9 cellular contexts compared by ENCODE assay signal in the genomic region with DNA sequence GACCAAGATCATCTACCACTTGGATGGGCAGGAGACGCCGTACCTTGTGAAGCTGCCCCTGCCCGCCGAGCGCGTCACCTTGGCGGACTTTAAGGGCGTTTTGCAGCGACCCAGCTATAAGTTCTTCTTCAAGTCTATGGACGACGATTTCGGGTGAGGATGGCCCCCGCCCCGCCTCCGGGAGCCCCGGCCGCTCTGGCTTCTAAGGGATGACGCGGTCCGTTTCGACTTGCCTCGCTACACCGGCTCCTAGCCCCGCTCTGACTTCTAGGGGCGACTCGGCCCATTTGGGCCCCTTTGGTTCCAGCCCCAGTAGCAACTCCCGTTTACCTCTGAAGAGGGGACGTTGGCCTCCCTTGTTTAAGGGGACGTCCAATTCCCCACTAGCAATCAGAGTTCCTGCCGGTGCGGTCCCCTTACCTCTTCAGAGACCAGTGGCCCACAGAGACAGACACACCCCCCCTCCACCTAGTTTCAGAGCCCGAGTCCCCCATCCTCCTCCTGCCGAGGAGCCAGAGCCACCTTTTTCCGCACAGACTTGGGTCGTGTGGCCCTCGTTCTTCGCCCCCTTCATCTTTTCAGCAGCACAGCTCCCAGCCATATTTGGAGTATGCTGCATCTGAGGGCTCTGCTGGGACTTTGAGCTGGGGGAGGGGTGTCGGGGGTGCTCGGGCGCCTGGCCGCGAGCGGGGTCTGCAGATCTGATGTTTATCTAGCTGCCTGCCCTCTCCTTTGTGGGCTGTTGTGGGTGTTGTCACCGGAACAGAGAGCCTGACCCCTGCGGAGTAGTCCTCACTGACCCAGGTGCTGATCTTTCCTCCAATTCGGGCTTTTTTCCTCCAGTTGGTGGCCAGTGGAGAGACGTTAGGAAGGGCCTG. TPM values are rescaled to one million over a fixed set of nuclear protein-coding genes. Genes with fewer than 3 reads are reported as not detected.
A peak's percentile ranks its signal among the peaks of the same experiment; 100 is the strongest.
DNase-seq lines count a peak whose midpoint lies in the region; ATAC-seq and TF ChIP-seq lines count a peak whose summit lies in the region.
"Had no signal": no experiment of that assay in that cellular context is flagged by ENCODE, and none has a peak within 500 bp of the region (broad histone marks: within the 10 kb centered on the region; RNA-seq: fewer than 3 reads in every experiment).

No MANE protein-coding gene starts in this region.

- H3K27me3 ChIP-seq in CD8-positive, alpha-beta T cell (ENCODE audit: insufficient read depth, low read length), result no peaks in the 10 kb centered on the region
- H3K27me3 ChIP-seq in HL-60 (ENCODE audit: insufficient read depth, poor library complexity, severe bottlenecking) (no peaks in the 10 kb centered on the region), lower lobe of right lung (ENCODE audit: low read depth) (no peaks in the 10 kb centered on the region)

- no peaks in the 10 kb centered on the region for H3K9me3 Mint-ChIP-seq in CD8-positive, alpha-beta T cell
- no peaks in the 10 kb centered on the region for H3K9me3 Mint-ChIP-seq in dendritic cell treated with granulocyte-macrophage colony-stimulating factor and Interleukin-4, amounts not matched to agents 40 ng/mL and 50 ng/mL, for 4 days
- H3K9me3 Mint-ChIP-seq in stimulated activated naive B cell treated with anti-CD40 and anti-IgM and Interleukin-4, amounts not matched to agents 10 μg/mL and 1 μg/mL and 100 μg/mL, for 72 hours, result no peaks in the 10 kb centered on the region

- peak overlapping the region; percentile 85 for H3K4me3 ChIP-seq in CD8-positive, alpha-beta T cell (ENCODE audit: low read depth, low read length)
- peak overlapping the region; percentile 86 for H3K4me3 ChIP-seq in HL-60 (replicated peaks; ENCODE audit: insufficient read depth, low read length)
- H3K4me3 ChIP-seq in lower lobe of right lung, result peak overlapping the region; percentile 97

- peaks cover 21% of the 10 kb centered on the region for H3K4me1 ChIP-seq in CD8-positive, alpha-beta T cell (ENCODE audit: insufficient read depth, low read length)
- H3K4me1 ChIP-seq in lower lobe of right lung, result peaks cover 53% of the 10 kb centered on the region

- H3K27ac ChIP-seq in CD8-positive, alpha-beta T cell (ENCODE audit: low read depth, low read length), result peak overlapping the region; percentile 48
- 0 out of 2 replicates have a peak overlapping the region, but pooled peaks have one; percentile 27 for H3K27ac ChIP-seq in HL-60 (replicated peaks)
- peak overlapping the region; percentile 88 for H3K27ac ChIP-seq in lower lobe of right lung

- intact Hi-C loops in CD8-positive, alpha-beta T cell (cut with DNase I, micrococcal nuclease), result loop anchor here (1.0 kb wide), 5 partner anchors 11 to 30 kb away; a partner anchor contains a TSS
- intact Hi-C loops in dendritic cell treated with granulocyte-macrophage colony-stimulating factor and Interleukin-4, amounts not matched to agents 40 ng/mL and 50 ng/mL, for 4 days (cut with micrococcal nuclease), result loop anchor here (1.0 kb wide), 1 partner anchor 21 kb away; a partner anchor contains a TSS
- intact Hi-C loops in lower lobe of right lung (cut with DNase I), result no loop called here

- no peaks in the 10 kb centered on the region for H3K36me3 ChIP-seq in CD8-positive, alpha-beta T cell (ENCODE audit: insufficient read depth, low read length)
- H3K36me3 ChIP-seq in lower lobe of right lung, result no peaks in the 10 kb centered on the region

- DNase-seq in CD8-positive, alpha-beta T cell, result peak in 6 of 7 experiments; percentile 19 to 66 (median 44)
- DNase-seq in HL-60 (ENCODE audit: low read depth in 1 of 2, low spot score in 1 of 2) (peak in 1 of 2 experiments; percentile 25), lower lobe of right lung (peak; percentile 68), middle frontal gyrus (ENCODE audit: extremely low spot score, low spot score) (no peak)
- no peak for DNase-seq in stimulated activated naive B cell treated with anti-CD40 and anti-IgM and Interleukin-4, amounts not matched to agents 10 μg/mL and 1 μg/mL and 100 μg/mL, for 72 hours

- no peaks in the 10 kb centered on the region for H3K9me3 ChIP-seq in CD8-positive, alpha-beta T cell (ENCODE audit: low read length)
- no peaks in the 10 kb centered on the region for H3K9me3 ChIP-seq in lower lobe of right lung

- POLR2A ChIA-PET in CD8-positive, alpha-beta T cell (lab: Charles Lee), result interaction anchor here (0.8 to 1.2 kb wide), 4 partner anchors 12 to 22 kb away, joined by 3 to 6 read pairs (median 4); a partner anchor contains a TSS

- H3K27ac Mint-ChIP-seq in CD8-positive, alpha-beta T cell, result peak overlapping the region; percentile 83
- H3K27ac Mint-ChIP-seq in dendritic cell treated with granulocyte-macrophage colony-stimulating factor and Interleukin-4, amounts not matched to agents 40 ng/mL and 50 ng/mL, for 4 days, result peak overlapping the region; percentile 87
- H3K27ac Mint-ChIP-seq in stimulated activated naive B cell treated with anti-CD40 and anti-IgM and Interleukin-4, amounts not matched to agents 10 μg/mL and 1 μg/mL and 100 μg/mL, for 72 hours, result peak overlapping the region; percentile 94

- CTCF ChIA-PET in CD8-positive, alpha-beta T cell (lab: Charles Lee), result interaction anchor here (1.7 to 1.8 kb wide), 2 partner anchors 10 to 94 kb away, joined by 4 to 5 read pairs; no protein-coding TSS in a partner anchor

- H3K4me1 Mint-ChIP-seq in CD8-positive, alpha-beta T cell (ENCODE audit: low read depth), result peaks cover 32% of the 10 kb centered on the region
- peaks cover 48% of the 10 kb centered on the region for H3K4me1 Mint-ChIP-seq in dendritic cell treated with granulocyte-macrophage colony-stimulating factor and Interleukin-4, amounts not matched to agents 40 ng/mL and 50 ng/mL, for 4 days (ENCODE audit: low read depth)
- H3K4me1 Mint-ChIP-seq in stimulated activated naive B cell treated with anti-CD40 and anti-IgM and Interleukin-4, amounts not matched to agents 10 μg/mL and 1 μg/mL and 100 μg/mL, for 72 hours, result peaks cover 11 to 30% of the 10 kb centered on the region in 2 donors

- ATAC-seq in CD8-positive, alpha-beta T cell, result peak; percentile 60
- ATAC-seq in GM19467 (IDR thresholded peaks at IDR 0.05; ENCODE audit: unreplicated experiment) (peak; percentile 29), lower lobe of right lung (peak; percentile 35)
- peak; percentile 60 to 67 for ATAC-seq in activated CD4-positive, CD25-positive, alpha-beta regulatory T cell treated with anti-CD3 and anti-CD28 coated beads, Interleukin-2, amount 50 U/mL, for 24 hours
- peak; percentile 62 to 65 for ATAC-seq in stimulated activated naive B cell treated with anti-CD40 and anti-IgM and Interleukin-4, amounts not matched to agents 10 μg/mL and 1 μg/mL and 100 μg/mL, for 72 hours (replicated peaks)

- peak overlapping the region; percentile 92 for H3K4me3 Mint-ChIP-seq in CD8-positive, alpha-beta T cell
- peak overlapping the region; percentile 96 for H3K4me3 Mint-ChIP-seq in dendritic cell treated with granulocyte-macrophage colony-stimulating factor and Interleukin-4, amounts not matched to agents 40 ng/mL and 50 ng/mL, for 4 days
- peak overlapping the region; percentile 90 to 97 for H3K4me3 Mint-ChIP-seq in stimulated activated naive B cell treated with anti-CD40 and anti-IgM and Interleukin-4, amounts not matched to agents 10 μg/mL and 1 μg/mL and 100 μg/mL, for 72 hours

- H3K27me3 Mint-ChIP-seq in CD8-positive, alpha-beta T cell (ENCODE audit: low read depth), result no peaks in the 10 kb centered on the region
- H3K27me3 Mint-ChIP-seq in dendritic cell treated with granulocyte-macrophage colony-stimulating factor and Interleukin-4, amounts not matched to agents 40 ng/mL and 50 ng/mL, for 4 days, result no peaks in the 10 kb centered on the region
- H3K27me3 Mint-ChIP-seq in stimulated activated naive B cell treated with anti-CD40 and anti-IgM and Interleukin-4, amounts not matched to agents 10 μg/mL and 1 μg/mL and 100 μg/mL, for 72 hours, result no peaks in the 10 kb centered on the region

- peaks cover 4% of the 10 kb centered on the region for H3K36me3 Mint-ChIP-seq in CD8-positive, alpha-beta T cell
- peaks cover 18% of the 10 kb centered on the region for H3K36me3 Mint-ChIP-seq in dendritic cell treated with granulocyte-macrophage colony-stimulating factor and Interleukin-4, amounts not matched to agents 40 ng/mL and 50 ng/mL, for 4 days (ENCODE audit: low read depth)
- H3K36me3 Mint-ChIP-seq in stimulated activated naive B cell treated with anti-CD40 and anti-IgM and Interleukin-4, amounts not matched to agents 10 μg/mL and 1 μg/mL and 100 μg/mL, for 72 hours, result peaks cover 7% of the 10 kb centered on the region in 2 donors

- no peak for TF ChIP-seq CTCF in CD8-positive, alpha-beta T cell (IDR thresholded peaks at IDR 0.05)
- TF ChIP-seq CTCF in HL-60 (IDR thresholded peaks at IDR 0.05; ENCODE audit: insufficient read depth, low read length) (no peak), lower lobe of right lung (IDR thresholded peaks at IDR 0.05) (no peak)

RNA-seq across cellular contexts. Expression of a gene that starts 0.7 kb away (rescaled TPM):
- 10 to 100 TPM; 23.1 to 23.9 TPM for total RNA-seq in CD8-positive, alpha-beta T cell
- total RNA-seq in lower lobe of right lung, result 55.1 TPM

RNA-seq across cellular contexts. Expression of a gene that starts 18.8 kb away (rescaled TPM):
- 100 to 1,000 TPM; 121 to 123 TPM for total RNA-seq in CD8-positive, alpha-beta T cell
- total RNA-seq in lower lobe of right lung, result 241 TPM

RNA-seq across cellular contexts. Expression of a gene that starts 20.7 kb away (rescaled TPM):
- 10 to 100 TPM; 52.6 to 61.9 TPM for total RNA-seq in CD8-positive, alpha-beta T cell
- 41.9 TPM for total RNA-seq in lower lobe of right lung

RNA-seq across cellular contexts. Expression of a gene that starts 30.1 kb away (rescaled TPM):
- 100 to 1,000 TPM; 192 to 193 TPM for total RNA-seq in CD8-positive, alpha-beta T cell
- total RNA-seq in lower lobe of right lung, result 60.7 TPM

RNA-seq across cellular contexts. Expression of a gene that starts 59.0 kb away (rescaled TPM):
- not detected for total RNA-seq in CD8-positive, alpha-beta T cell
- total RNA-seq in lower lobe of right lung, result not detected
- total RNA-seq: T-helper 1 cell treated with Interleukin-12 subunit alpha and Interleukin-12 subunit beta and Interleukin-4 antibody, amounts not matched to agents 30 ng/mL and 1 ng/mL, for 36 hours had no signal

Comparison
In these comparisons a context has a peak if more than half of its experiments do, and no peak if none do; other contexts are left out.
1. DNase-seq: peak in CD8-positive, alpha-beta T cell (6 of 7) and lower lobe of right lung (single experiment); none in stimulated activated naive B cell treated with anti-CD40 and anti-IgM and Interleukin-4, amounts not matched to agents 10 μg/mL and 1 μg/mL and 100 μg/mL, for 72 hours (single experiment) and middle frontal gyrus (single experiment).
2. H3K27ac ChIP-seq: peak in every context shown above with its lines; median percentile 88 in lower lobe of right lung; 48 in CD8-positive, alpha-beta T cell; 27 in HL-60.
3. Peak in every context shown above with its lines, with median percentiles within 50 percentile points of each other: ATAC-seq, H3K4me3 ChIP-seq, H3K27ac Mint-ChIP-seq and H3K4me3 Mint-ChIP-seq.